8 cellular contexts compared by ENCODE assay signal in genomic region chr7:43649755-43650274, GRCh38.
A peak's percentile ranks its signal among the peaks of the same experiment; 100 is the strongest.
DNase-seq lines count a peak whose midpoint lies in the region; ATAC-seq, FAIRE-seq and TF ChIP-seq lines count a peak whose summit lies in the region.

No MANE protein-coding gene starts in this region.

- H3K27me3 ChIP-seq in HepG2 (ENCODE audit: control insufficient read depth in 1 of 2, insufficient read depth in 2 of 2, low read length in 2 of 2) = no peaks in the 10 kb centered on the region
- H3K27me3 ChIP-seq in upper lobe of left lung = no peaks in the 10 kb centered on the region

- no peak for TF ChIP-seq RAD21 in HepG2 (CRISPR knock-in tag; IDR thresholded peaks at IDR 0.05)

- peaks cover 30% of the 10 kb centered on the region for H3K79me2 ChIP-seq in HepG2 (ENCODE audit: insufficient read depth, low read length)

- DNase-seq in NCI-H69 (lab: John Stamatoyannopoulos, UW) = peak; percentile 72
- peak; percentile 74 for DNase-seq in activated T-helper 1 cell treated with anti-CD3 and anti-CD28 coated beads, Interleukin-12 subunit alpha, Interleukin-12 subunit beta, Interleukin-2, Interleukin-4 antibody, amounts not matched to agents 30 ng/mL and 10 ng/mL and 1 ng/mL, durations not matched to agents 14 hours and 24 hours and 36 hours (ENCODE audit: low spot score)
- no peak for DNase-seq in HepG2 (ENCODE audit: low spot score)
- peak in 1 of 2 donors; percentile 56 for DNase-seq in upper lobe of left lung
- DNase-seq in HK-2 (ENCODE audit: unreplicated experiment) = no peak
- DNase-seq in NCI-H2196 (lab: John Stamatoyannopoulos, UW; ENCODE audit: unreplicated experiment) = no peak

- H3K9me3 ChIP-seq in HepG2 (ENCODE audit: low read length) (no peaks in the 10 kb centered on the region), upper lobe of left lung (no peaks in the 10 kb centered on the region)

- H3K4me1 ChIP-seq in HepG2 (ENCODE audit: insufficient read depth, low read length) (peaks cover 66% of the 10 kb centered on the region), upper lobe of left lung (peaks cover 47 to 63% (median 56%) of the 10 kb centered on the region in 4 donors)

- no peak for TF ChIP-seq CTCF in HepG2 (CRISPR knock-in tag; IDR thresholded peaks at IDR 0.05)
- TF ChIP-seq CTCF in upper lobe of left lung (IDR thresholded peaks at IDR 0.05) = no peak

- H3K9me3 Mint-ChIP-seq in activated T-helper 1 cell treated with anti-CD3 and anti-CD28 coated beads, Interleukin-12 subunit alpha, Interleukin-12 subunit beta, Interleukin-2, Interleukin-4 antibody, amounts not matched to agents 30 ng/mL and 10 ng/mL and 1 ng/mL, durations not matched to agents 14 hours and 24 hours and 36 hours = peaks cover under 1% of the 10 kb centered on the region

- peak overlapping the region; percentile 75 for H3K4me3 Mint-ChIP-seq in activated T-helper 1 cell treated with anti-CD3 and anti-CD28 coated beads, Interleukin-12 subunit alpha, Interleukin-12 subunit beta, Interleukin-2, Interleukin-4 antibody, amounts not matched to agents 30 ng/mL and 10 ng/mL and 1 ng/mL, durations not matched to agents 14 hours and 24 hours and 36 hours

- ATAC-seq in GM18517 (IDR thresholded peaks at IDR 0.05; ENCODE audit: unreplicated experiment) = peak; percentile 74
- ATAC-seq in HG02588 (IDR thresholded peaks at IDR 0.05; ENCODE audit: unreplicated experiment) = peak; percentile 67
- ATAC-seq in HepG2 = no peak
- ATAC-seq in upper lobe of left lung (ENCODE audit: low FRiP score in 2 of 2) = peak; percentile 7 to 10

- in situ Hi-C loops in HepG2 (cut with HindIII; ENCODE audit: extremely low pct_ligation_motif_present, low pct_unique_long_range_greater_than_20kb) = loop anchor here (10.0 kb wide), 1 partner anchor 45 kb away; no protein-coding TSS in a partner anchor

- 72% methylated on average over 4 of the region's 4 CpGs for WGBS in HepG2 (ENCODE audit: low lambda C conversion rate)
- 35 to 41% methylated on average over 4 of the region's 4 CpGs for WGBS in upper lobe of left lung, 2 donors

- TF ChIP-seq POLR2A in HepG2 (IDR thresholded peaks at IDR 0.05; ENCODE audit: insufficient read depth in 1 of 2, low read depth in 2 of 2, low read length in 2 of 2) = no peak
- peak in 1 of 4 donors; percentile 36 for TF ChIP-seq POLR2A in upper lobe of left lung (IDR thresholded peaks at IDR 0.05)

- peak; percentile 39 for FAIRE-seq in HepG2 (lab: Jason Lieb, UNC)

- no peaks in the 10 kb centered on the region for H3K27me3 Mint-ChIP-seq in activated T-helper 1 cell treated with anti-CD3 and anti-CD28 coated beads, Interleukin-12 subunit alpha, Interleukin-12 subunit beta, Interleukin-2, Interleukin-4 antibody, amounts not matched to agents 30 ng/mL and 10 ng/mL and 1 ng/mL, durations not matched to agents 14 hours and 24 hours and 36 hours (ENCODE audit: insufficient read depth)

- TF ChIP-seq EP300 in HepG2 (IDR thresholded peaks at IDR 0.05; ENCODE audit: low read depth in 2 of 2, low read length in 2 of 2) (no peak), HepG2 (CRISPR knock-in tag; IDR thresholded peaks at IDR 0.05; ENCODE audit: borderline replicate concordance) (no peak), upper lobe of left lung (IDR thresholded peaks at IDR 0.05) (no peak)

- H3K9ac ChIP-seq in HepG2 (ENCODE audit: insufficient read depth, low read depth, low read length) = peak overlapping the region; percentile 23; the same call in 1 of the 2 replicates

- peaks cover 89% of the 10 kb centered on the region for H3K4me1 Mint-ChIP-seq in activated T-helper 1 cell treated with anti-CD3 and anti-CD28 coated beads, Interleukin-12 subunit alpha, Interleukin-12 subunit beta, Interleukin-2, Interleukin-4 antibody, amounts not matched to agents 30 ng/mL and 10 ng/mL and 1 ng/mL, durations not matched to agents 14 hours and 24 hours and 36 hours (ENCODE audit: low read depth)

- BruUV-seq in HepG2 (replicated peaks; lab: Mats Ljungman, UMichigan) = no TSS peak

- intact Hi-C loops in activated T-helper 1 cell treated with anti-CD3 and anti-CD28 coated beads, Interleukin-12 subunit alpha, Interleukin-12 subunit beta, Interleukin-2, Interleukin-4 antibody, amounts not matched to agents 30 ng/mL and 10 ng/mL and 1 ng/mL, durations not matched to agents 14 hours and 24 hours and 36 hours (cut with micrococcal nuclease) = loop anchor here (2.0 kb wide), 2 partner anchors 19 to 189 kb away; no protein-coding TSS in a partner anchor
- intact Hi-C loops in HepG2 (cut with micrococcal nuclease; ENCODE audit: unreplicated experiment) = no loop called here

- H3K27ac ChIP-seq in HepG2 (ENCODE audit: extremely low read length, insufficient read depth, low read length) (peak overlapping the region; percentile 43), upper lobe of left lung (peak overlapping the region; percentile 67 to 94 (median 88))

- peaks cover 37% of the 10 kb centered on the region for H3K36me3 Mint-ChIP-seq in activated T-helper 1 cell treated with anti-CD3 and anti-CD28 coated beads, Interleukin-12 subunit alpha, Interleukin-12 subunit beta, Interleukin-2, Interleukin-4 antibody, amounts not matched to agents 30 ng/mL and 10 ng/mL and 1 ng/mL, durations not matched to agents 14 hours and 24 hours and 36 hours (ENCODE audit: low read depth)

- H3K36me3 ChIP-seq in HepG2 (replicated peaks in 1 of 2; ENCODE audit: control insufficient read depth in 1 of 2, insufficient read depth in 2 of 2, low read length in 2 of 2) = peaks cover 13 to 47% of the 10 kb centered on the region in 2 experiments
- no peaks in the 10 kb centered on the region for H3K36me3 ChIP-seq in upper lobe of left lung

- H2AFZ ChIP-seq in HepG2 (ENCODE audit: low read length) = no peak overlapping the region

- no peak overlapping the region for H3K4me3 ChIP-seq in HepG2 (replicated peaks in 1 of 3; ENCODE audit: insufficient read depth in 1 of 3, low read depth in 2 of 3, low read length in 3 of 3)
- no peak overlapping the region for H3K4me3 ChIP-seq in upper lobe of left lung

- peak overlapping the region; percentile 98 for H3K27ac Mint-ChIP-seq in activated T-helper 1 cell treated with anti-CD3 and anti-CD28 coated beads, Interleukin-12 subunit alpha, Interleukin-12 subunit beta, Interleukin-2, Interleukin-4 antibody, amounts not matched to agents 30 ng/mL and 10 ng/mL and 1 ng/mL, durations not matched to agents 14 hours and 24 hours and 36 hours

- CTCF ChIA-PET in HepG2 (lab: Yijun Ruan, JAX; ENCODE audit: low intra/inter-chr PET ratio, low total read pairs) = no interaction called here

- no peak overlapping the region; the same call in 1 of the 2 replicates for H3K4me2 ChIP-seq in HepG2 (ENCODE audit: low read depth, low read length)

- POLR2A ChIA-PET in HepG2 (lab: Yijun Ruan, JAX) = no interaction called here

- H4K20me1 ChIP-seq in HepG2 (ENCODE audit: insufficient read depth, low read length) = no peaks in the 10 kb centered on the region

TF ChIP-seq in HepG2, 621 proteins besides CTCF, POLR2A, EP300 and RAD21 (continues in another document):
- peak; percentile 39; the same call in 1 of the 2 replicates for TF ChIP-seq SAP130 (CRISPR knock-in tag; IDR thresholded peaks at IDR 0.05; ENCODE audit: low read depth)
- no peak for TF ChIP-seq GABPA (IDR thresholded peaks at IDR 0.05; ENCODE audit: low read depth, low read length)
- TF ChIP-seq GABPA (CRISPR knock-in tag; IDR thresholded peaks at IDR 0.05; ENCODE audit: low read depth) = peak; percentile 73
- TF ChIP-seq FOXP4 (CRISPR knock-in tag; IDR thresholded peaks at IDR 0.05) = 0 out of 2 replicates have a peak, but pooled peaks have one; percentile 18
- TF ChIP-seq RARA (CRISPR knock-in tag; IDR thresholded peaks at IDR 0.05) = peak; percentile 50
- no peak for TF ChIP-seq ZNF180 (CRISPR knock-in tag; IDR thresholded peaks at IDR 0.05; ENCODE audit: borderline replicate concordance, low read depth)
- no peak for TF ChIP-seq FOXP1 (IDR thresholded peaks at IDR 0.05)
- TF ChIP-seq FOXP1 (CRISPR knock-in tag; IDR thresholded peaks at IDR 0.05) = peak; percentile 13; the same call in 1 of the 2 replicates
- peak; percentile 47 for TF ChIP-seq RBM22 (optimal IDR thresholded peaks at IDR 0.05; ENCODE audit: low read length)
- TF ChIP-seq, protein P1, sequence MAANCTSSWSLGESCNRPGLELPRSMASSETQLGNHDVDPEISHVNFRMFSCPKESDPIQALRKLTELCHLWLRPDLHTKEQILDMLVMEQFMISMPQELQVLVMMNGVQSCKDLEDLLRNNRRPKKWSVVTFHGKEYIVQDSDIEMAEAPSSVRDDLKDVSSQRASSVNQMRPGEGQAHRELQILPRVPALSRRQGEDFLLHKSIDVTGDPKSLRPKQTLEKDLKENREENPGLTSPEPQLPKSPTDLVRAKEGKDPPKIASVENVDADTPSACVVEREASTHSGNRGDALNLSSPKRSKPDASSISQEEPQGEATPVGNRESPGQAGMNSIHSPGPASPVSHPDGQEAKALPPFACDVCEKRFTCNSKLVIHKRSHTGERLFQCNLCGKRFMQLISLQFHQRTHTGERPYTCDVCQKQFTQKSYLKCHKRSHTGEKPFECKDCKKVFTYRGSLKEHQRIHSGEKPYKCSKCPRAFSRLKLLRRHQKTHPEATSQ (CRISPR knock-in tag; IDR thresholded peaks at IDR 0.05; ENCODE audit: borderline replicate concordance) = no peak
- TF ChIP-seq ZNF839 (CRISPR knock-in tag; IDR thresholded peaks at IDR 0.05; ENCODE audit: borderline replicate concordance) = no peak
- TF ChIP-seq ETV5 (CRISPR knock-in tag; IDR thresholded peaks at IDR 0.05; ENCODE audit: borderline replicate concordance) = peak; percentile 89

Comparison
In these comparisons a context has a peak if more than half of its experiments do, and no peak if none do; other contexts are left out.
1. DNase-seq: peak in NCI-H69 (single experiment) and activated T-helper 1 cell treated with anti-CD3 and anti-CD28 coated beads, Interleukin-12 subunit alpha, Interleukin-12 subunit beta, Interleukin-2, Interleukin-4 antibody, amounts not matched to agents 30 ng/mL and 10 ng/mL and 1 ng/mL, durations not matched to agents 14 hours and 24 hours and 36 hours (single experiment); none in HepG2 (single experiment), HK-2 (single experiment) and NCI-H2196 (single experiment).